Comparison of ENCODE assay signal across 18 cellular contexts in the genomic region with DNA sequence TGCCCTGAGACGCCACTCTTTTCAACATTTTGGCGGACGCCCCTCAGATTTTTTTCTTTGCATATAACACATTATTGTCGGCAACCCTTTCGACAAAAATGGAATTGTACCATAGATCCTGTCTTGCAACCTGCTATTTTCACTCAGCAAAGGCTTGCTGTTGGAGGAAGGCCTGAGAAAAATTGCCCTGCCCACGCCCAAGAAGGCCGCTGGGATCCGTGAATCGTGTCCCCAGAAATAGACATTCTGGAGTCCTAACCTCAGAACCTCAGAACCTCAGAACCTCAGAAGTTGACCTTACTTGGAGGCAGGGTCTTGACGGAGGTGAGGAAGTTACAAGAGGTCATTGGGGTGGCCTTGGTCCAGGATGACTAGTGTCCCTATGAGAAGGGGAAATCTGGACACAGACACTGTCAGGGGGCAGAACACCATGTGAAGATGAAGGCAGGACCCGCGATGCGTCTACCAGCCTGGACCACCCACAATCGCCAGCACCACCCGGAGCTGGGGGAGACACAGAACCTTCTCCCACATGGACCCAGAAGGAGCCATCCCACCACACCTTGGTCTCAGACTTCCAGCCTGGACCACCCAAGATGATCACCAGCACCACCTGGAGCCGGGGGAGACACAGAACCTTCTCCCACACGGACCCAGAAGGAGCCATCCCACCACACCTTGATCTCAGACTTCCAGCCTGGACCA. TPM values are rescaled to one million over a fixed set of nuclear protein-coding genes. Genes with fewer than 3 reads are reported as not detected.
DNase-seq lines count a peak whose midpoint lies in the region; ATAC-seq and TF ChIP-seq lines count a peak whose summit lies in the region.
"Had no signal": no experiment of that assay in that cellular context is flagged by ENCODE, and none has a peak within 500 bp of the region (broad histone marks: within the 10 kb centered on the region; RNA-seq: fewer than 3 reads in every experiment).

No MANE protein-coding gene starts in this region.

- H3K36me3 ChIP-seq in colonic mucosa, result no peaks in the 10 kb centered on the region
- no peaks in the 10 kb centered on the region for H3K36me3 ChIP-seq in upper lobe of left lung

- TF ChIP-seq POLR2A in upper lobe of left lung (IDR thresholded peaks at IDR 0.05), result no peak

- H3K9ac ChIP-seq in colonic mucosa (ENCODE audit: low read depth in 2 of 2, low read length in 2 of 2), result peak overlapping the region in 1 of 2 donors; percentile 34
- H3K9ac ChIP-seq: KMS-11 had no signal

- no peak for ATAC-seq in CD4-positive, alpha-beta T cell (ENCODE audit: poor library complexity)
- ATAC-seq in sciatic nerve (no peak), upper lobe of left lung (ENCODE audit: low FRiP score in 2 of 2) (no peak)
- ATAC-seq: PC-3 had no signal

- H3K27ac ChIP-seq in CD4-positive, alpha-beta T cell (ENCODE audit: low read depth, low read length), result no peak overlapping the region
- H3K27ac ChIP-seq in colonic mucosa, result peak overlapping the region; percentile 15
- H3K27ac ChIP-seq in upper lobe of left lung, result peak overlapping the region in 2 of 4 donors; percentile 27 to 45
- H3K27ac ChIP-seq: KMS-11 had no signal

- H3K9me3 Mint-ChIP-seq in CD4-positive, alpha-beta T cell, result no peaks in the 10 kb centered on the region
- peaks cover 5% of the 10 kb centered on the region for H3K9me3 Mint-ChIP-seq in activated naive CD8-positive, alpha-beta T cell treated with anti-CD3 and anti-CD28 coated beads for 36 hours

- H3K9me3 ChIP-seq in CD4-positive, alpha-beta T cell (ENCODE audit: control insufficient read depth, low read length), result peaks cover 6% of the 10 kb centered on the region
- no peaks in the 10 kb centered on the region for H3K9me3 ChIP-seq in colonic mucosa
- peaks cover 0 to 5% (median 2%) of the 10 kb centered on the region in 4 donors for H3K9me3 ChIP-seq in upper lobe of left lung

- POLR2A ChIA-PET in CD4-positive, alpha-beta T cell (lab: Charles Lee), result no interaction called here

- H3K27me3 ChIP-seq in CD4-positive, alpha-beta T cell (ENCODE audit: control insufficient read depth, insufficient read depth, low read length), result no peaks in the 10 kb centered on the region
- H3K27me3 ChIP-seq in colonic mucosa (no peaks in the 10 kb centered on the region), upper lobe of left lung (peaks cover 0 to 9% (median 3%) of the 10 kb centered on the region in 4 donors)

- 82% methylated on average over 16 to 17 of the region's 17 CpGs for whole genome bisulfite sequencing in upper lobe of left lung, 2 donors

- peak overlapping the region; percentile 34 for H3K4me3 Mint-ChIP-seq in CD4-positive, alpha-beta T cell
- no peak overlapping the region for H3K4me3 Mint-ChIP-seq in activated naive CD8-positive, alpha-beta T cell treated with anti-CD3 and anti-CD28 coated beads for 36 hours
- H3K4me3 Mint-ChIP-seq: CD14-positive monocyte had no signal

- CTCF ChIA-PET in CD4-positive, alpha-beta T cell (lab: Charles Lee), result no interaction called here

- H3K4me1 ChIP-seq in colonic mucosa (peaks cover 7% of the 10 kb centered on the region), upper lobe of left lung (peaks cover 9 to 31% (median 16%) of the 10 kb centered on the region in 4 donors)

- no peak for DNase-seq in CD4-positive, alpha-beta T cell
- DNase-seq in colonic mucosa (no peak), myocyte (ENCODE audit: low read depth) (peak; percentile 31), sciatic nerve (ENCODE audit: low spot score) (peak; percentile 43), kidney tubule cell (ENCODE audit: low spot score) (no peak), HuH-7 (ENCODE audit: low spot score) (no peak), upper lobe of left lung (no peak)
- no peak for DNase-seq in activated naive CD8-positive, alpha-beta T cell treated with anti-CD3 and anti-CD28 coated beads for 36 hours
- DNase-seq: COR-L47, DMS153, EL, NCI-H146, NCI-H2081, NCI-H510A, NCI-H82, PC-3 had no signal

- H3K27me3 Mint-ChIP-seq in CD4-positive, alpha-beta T cell, result no peaks in the 10 kb centered on the region
- H3K27me3 Mint-ChIP-seq in activated naive CD8-positive, alpha-beta T cell treated with anti-CD3 and anti-CD28 coated beads for 36 hours, result no peaks in the 10 kb centered on the region

- H3K27ac Mint-ChIP-seq in CD4-positive, alpha-beta T cell, result no peak overlapping the region
- H3K27ac Mint-ChIP-seq in activated naive CD8-positive, alpha-beta T cell treated with anti-CD3 and anti-CD28 coated beads for 36 hours, result no peak overlapping the region
- H3K27ac Mint-ChIP-seq: CD14-positive monocyte had no signal

- H3K4me3 ChIP-seq in colonic mucosa (no peak overlapping the region), upper lobe of left lung (no peak overlapping the region)

- H3K36me3 Mint-ChIP-seq in CD4-positive, alpha-beta T cell (ENCODE audit: low read depth), result peaks cover 31% of the 10 kb centered on the region
- peaks cover 32% of the 10 kb centered on the region for H3K36me3 Mint-ChIP-seq in activated naive CD8-positive, alpha-beta T cell treated with anti-CD3 and anti-CD28 coated beads for 36 hours

- intact Hi-C loops in CD4-positive, alpha-beta T cell (cut with DNase I, micrococcal nuclease), result no loop called here
- intact Hi-C loops in colonic mucosa (cut with DNase I), result loop anchor here (5.0 kb wide), 1 partner anchor 85 kb away; no protein-coding TSS in a partner anchor
- intact Hi-C loops in sciatic nerve (cut with DNase I), result no loop called here

- TF ChIP-seq CTCF in CD4-positive, alpha-beta T cell (IDR thresholded peaks at IDR 0.05), result no peak
- TF ChIP-seq CTCF in colonic mucosa (IDR thresholded peaks at IDR 0.05), result no peak
- no peak for TF ChIP-seq CTCF in upper lobe of left lung (IDR thresholded peaks at IDR 0.05)

- H3K4me1 Mint-ChIP-seq in CD4-positive, alpha-beta T cell (ENCODE audit: low read depth), result peaks cover 5% of the 10 kb centered on the region
- H3K4me1 Mint-ChIP-seq in activated naive CD8-positive, alpha-beta T cell treated with anti-CD3 and anti-CD28 coated beads for 36 hours, result peaks cover 8% of the 10 kb centered on the region
- H3K4me1 Mint-ChIP-seq: CD14-positive monocyte had no signal

- TF ChIP-seq EP300 in upper lobe of left lung (IDR thresholded peaks at IDR 0.05), result no peak

RNA-seq across cellular contexts. Expression of a gene that starts 19.1 kb away (rescaled TPM):
- 1 to 10 TPM; 4.8 to 6.1 TPM for total RNA-seq in CD4-positive, alpha-beta T cell
- 10 to 100 TPM; 31.0 to 54.9 TPM for total RNA-seq in colonic mucosa
- total RNA-seq in myocyte, result 38.2 and 40.9 TPM in 2 replicates
- polyA plus RNA-seq in myocyte (2012), result 24.9 TPM
- 19.0 TPM for total RNA-seq in sciatic nerve
- 10 to 100 TPM; 18.2 to 35.6 (median 26.4) TPM for total RNA-seq in upper lobe of left lung
- 10 to 100 TPM; 46.8 to 48.5 TPM for total RNA-seq in activated naive CD8-positive, alpha-beta T cell treated with anti-CD3 and anti-CD28 coated beads for 36 hours

RNA-seq across cellular contexts. Expression of a gene that starts 19.6 kb away (rescaled TPM):
- 10 to 100 TPM; 18.8 to 19.5 TPM for total RNA-seq in CD4-positive, alpha-beta T cell
- total RNA-seq in colonic mucosa, result 10 to 100 TPM; 19.2 to 32.8 TPM
- 12.3 and 16.4 TPM in 2 replicates for total RNA-seq in myocyte
- polyA plus RNA-seq in myocyte (2012), result 14.8 TPM
- 11.1 TPM for total RNA-seq in sciatic nerve
- 10 to 100 TPM; 10.3 to 24.4 (median 20.9) TPM for total RNA-seq in upper lobe of left lung
- 10 to 100 TPM; 38.1 to 40.2 TPM for total RNA-seq in activated naive CD8-positive, alpha-beta T cell treated with anti-CD3 and anti-CD28 coated beads for 36 hours

Comparison
In these comparisons a context has a peak if more than half of its experiments do, and no peak if none do; other contexts are left out.
1. DNase-seq: peak in myocyte (single experiment) and sciatic nerve (single experiment); none in CD4-positive, alpha-beta T cell (0 of 10), colonic mucosa (single experiment), kidney tubule cell (single experiment), HuH-7 (single experiment), upper lobe of left lung (0 of 2) and activated naive CD8-positive, alpha-beta T cell treated with anti-CD3 and anti-CD28 coated beads for 36 hours (single experiment).